In genomic region chr18:76491801-76492668, GRCh38 we compare ENCODE assay signal across 8 cellular contexts. TPM values are rescaled to one million over a fixed set of nuclear protein-coding genes. Genes with fewer than 3 reads are reported as not detected.
A peak's percentile ranks its signal among the peaks of the same experiment; 100 is the strongest.
DNase-seq lines count a peak whose midpoint lies in the region; ATAC-seq and TF ChIP-seq lines count a peak whose summit lies in the region.

No MANE protein-coding gene starts in this region.

- POLR2A ChIA-PET in activated naive CD8-positive, alpha-beta T cell treated with anti-CD3 and anti-CD28 coated beads, Interleukin-2, amount 10 ng/mL, durations not matched to agents 7 days and 5 days (lab: Charles Lee), result interaction anchor here (0.9 to 1.0 kb wide), 2 partner anchors 128 to 229 kb away, joined by 4 read pairs; no protein-coding TSS in a partner anchor

- peak overlapping the region; percentile 58 to 87 for H3K4me3 ChIP-seq in right atrium auricular region
- peak overlapping the region; percentile 92 for H3K4me3 ChIP-seq in psoas muscle

- intact Hi-C loops in CD14-positive monocyte (cut with micrococcal nuclease), result loop anchor here (5.0 to 10.0 kb wide), 3 partner anchors 35 to 620 kb away; no protein-coding TSS in a partner anchor
- intact Hi-C loops in psoas muscle (cut with DNase I), result loop anchor here (2.0 to 10.0 kb wide), 6 partner anchors 15 to 123 kb away; no protein-coding TSS in a partner anchor

- TF ChIP-seq CTCF in CD14-positive monocyte (IDR thresholded peaks at IDR 0.05) (no peak), right atrium auricular region (IDR thresholded peaks at IDR 0.05) (no peak), psoas muscle (IDR thresholded peaks at IDR 0.05) (no peak)

- peaks cover 48% of the 10 kb centered on the region for H3K4me1 Mint-ChIP-seq in CD14-positive monocyte
- H3K4me1 Mint-ChIP-seq in activated naive CD8-positive, alpha-beta T cell treated with anti-CD3 and anti-CD28 coated beads, Interleukin-2, amount 10 ng/mL, durations not matched to agents 7 days and 5 days, result peaks cover 13% of the 10 kb centered on the region

- ATAC-seq in GM21825 (IDR thresholded peaks at IDR 0.05; ENCODE audit: unreplicated experiment) (peak; percentile 3), psoas muscle (peak; percentile 34 to 61 (median 48)), GM21786 (IDR thresholded peaks at IDR 0.05; ENCODE audit: unreplicated experiment) (no peak)
- no peak for ATAC-seq in activated naive CD8-positive, alpha-beta T cell treated with anti-CD3 and anti-CD28 coated beads, Interleukin-2, amount 10 ng/mL, durations not matched to agents 7 days and 5 days (ENCODE audit: low read depth)

- H3K4me1 ChIP-seq in right atrium auricular region (peaks cover 0 to 41% of the 10 kb centered on the region in 2 donors), psoas muscle (peaks cover 28% of the 10 kb centered on the region)

- H3K27me3 ChIP-seq in right atrium auricular region (no peaks in the 10 kb centered on the region), psoas muscle (ENCODE audit: insufficient read depth in 3 of 3, low read length in 2 of 3) (no peaks in the 10 kb centered on the region)

- H3K36me3 ChIP-seq in right atrium auricular region, result no peaks in the 10 kb centered on the region
- H3K36me3 ChIP-seq in psoas muscle (ENCODE audit: insufficient read depth in 1 of 2, low read depth in 1 of 2), result no peaks in the 10 kb centered on the region

- H3K4me3 Mint-ChIP-seq in CD14-positive monocyte, result peak overlapping the region; percentile 88 to 93
- peak overlapping the region; percentile 83 for H3K4me3 Mint-ChIP-seq in activated naive CD8-positive, alpha-beta T cell treated with anti-CD3 and anti-CD28 coated beads, Interleukin-2, amount 10 ng/mL, durations not matched to agents 7 days and 5 days

- peak overlapping the region; percentile 85 to 87 for H3K27ac ChIP-seq in right atrium auricular region
- H3K27ac ChIP-seq in psoas muscle, result peak overlapping the region; percentile 91

- H3K9me3 Mint-ChIP-seq in CD14-positive monocyte, result peaks cover 0 to 2% (median 0%) of the 10 kb centered on the region in 7 donors
- H3K9me3 Mint-ChIP-seq in activated naive CD8-positive, alpha-beta T cell treated with anti-CD3 and anti-CD28 coated beads, Interleukin-2, amount 10 ng/mL, durations not matched to agents 7 days and 5 days, result no peaks in the 10 kb centered on the region

- H3K27me3 Mint-ChIP-seq in CD14-positive monocyte (ENCODE audit: low read depth in 3 of 3), result no peaks in the 10 kb centered on the region
- peaks cover 32% of the 10 kb centered on the region for H3K27me3 Mint-ChIP-seq in activated naive CD8-positive, alpha-beta T cell treated with anti-CD3 and anti-CD28 coated beads, Interleukin-2, amount 10 ng/mL, durations not matched to agents 7 days and 5 days

- H3K27ac Mint-ChIP-seq in CD14-positive monocyte, result peak overlapping the region; percentile 85 to 96 (median 92)
- peak overlapping the region; percentile 82 for H3K27ac Mint-ChIP-seq in activated naive CD8-positive, alpha-beta T cell treated with anti-CD3 and anti-CD28 coated beads, Interleukin-2, amount 10 ng/mL, durations not matched to agents 7 days and 5 days

- DNase-seq in CD14-positive monocyte (ENCODE audit: low spot score), result peak; percentile 55
- DNase-seq in NCI-H774 (lab: John Stamatoyannopoulos, UW), result peak; percentile 13
- peak; percentile 57 for DNase-seq in activated naive CD8-positive, alpha-beta T cell treated with anti-CD3 and anti-CD28 coated beads, Interleukin-2, amount 10 ng/mL, durations not matched to agents 7 days and 5 days
- peak; percentile 69 for DNase-seq in right atrium auricular region (ENCODE audit: low spot score)
- DNase-seq in psoas muscle, result peak; percentile 52 to 75
- DNase-seq in AML-193 (lab: John Stamatoyannopoulos, UW), result no peak

- no peaks in the 10 kb centered on the region for H3K36me3 Mint-ChIP-seq in CD14-positive monocyte
- H3K36me3 Mint-ChIP-seq in activated naive CD8-positive, alpha-beta T cell treated with anti-CD3 and anti-CD28 coated beads, Interleukin-2, amount 10 ng/mL, durations not matched to agents 7 days and 5 days, result no peaks in the 10 kb centered on the region

- WGBS in psoas muscle, 3 donors, result 0 to 1% (median 0%) methylated on average over 63 to 67 of the region's 67 CpGs

- H3K9me3 ChIP-seq in right atrium auricular region, result no peaks in the 10 kb centered on the region
- H3K9me3 ChIP-seq in psoas muscle, result no peaks in the 10 kb centered on the region

RNA-seq across cellular contexts. Expression of gene ZNF516, which starts 3.0 kb away (rescaled TPM):
- polyA plus RNA-seq in CD14-positive monocyte (1 to 10 TPM; 5.0 to 8.6 TPM), psoas muscle (1 to 10 TPM; 2.4 to 8.1 (median 2.7) TPM)
- total RNA-seq in activated naive CD8-positive, alpha-beta T cell treated with anti-CD3 and anti-CD28 coated beads, Interleukin-2, amount 10 ng/mL, durations not matched to agents 7 days and 5 days, result 1 to 10 TPM; 6.9 to 8.0 TPM
- total RNA-seq in right atrium auricular region (10 to 100 TPM; 11.0 to 14.0 TPM), psoas muscle (10 to 100 TPM in 3 of 4 donors, 1 to 10 TPM in 1; 9.6 to 20.6 (median 17.2) TPM)

Comparison
In these comparisons a context has a peak if more than half of its experiments do, and no peak if none do; other contexts are left out.
1. DNase-seq: peak in CD14-positive monocyte (single experiment), NCI-H774 (single experiment), activated naive CD8-positive, alpha-beta T cell treated with anti-CD3 and anti-CD28 coated beads, Interleukin-2, amount 10 ng/mL, durations not matched to agents 7 days and 5 days (single experiment), right atrium auricular region (single experiment) and psoas muscle (2 of 2); none in AML-193 (0 of 2).
2. ATAC-seq: peak in GM21825 (single experiment) and psoas muscle (4 of 4); none in activated naive CD8-positive, alpha-beta T cell treated with anti-CD3 and anti-CD28 coated beads, Interleukin-2, amount 10 ng/mL, durations not matched to agents 7 days and 5 days (single experiment) and GM21786 (single experiment).